ENCODE assay signal across 7 cellular contexts in the genomic region with DNA sequence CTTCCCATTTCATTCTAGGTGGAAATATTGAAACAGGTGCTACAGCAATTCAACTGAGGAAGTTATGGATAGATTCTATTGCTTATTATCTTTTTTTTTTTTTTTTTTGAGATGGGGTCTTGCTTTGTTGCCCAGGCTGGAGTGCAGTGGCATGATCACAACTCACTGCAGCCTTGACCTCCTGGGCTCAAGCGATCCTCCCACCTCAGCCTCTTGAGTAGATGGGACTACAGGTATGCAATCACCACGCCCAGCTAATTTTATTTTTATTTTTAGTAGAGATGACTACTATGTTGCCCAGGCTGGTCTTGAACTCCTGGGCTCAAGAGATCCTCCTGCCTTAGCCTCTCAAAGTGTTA. TPM values are rescaled to one million over a fixed set of nuclear protein-coding genes. Genes with fewer than 3 reads are reported as not detected.
DNase-seq lines count a peak whose midpoint lies in the region; ATAC-seq and TF ChIP-seq lines count a peak whose summit lies in the region.
"Not testable (repeated sequence)": the region's sequence is repeated elsewhere in the genome, so short reads cannot be mapped to it uniquely, and the experiment has no call there.

No MANE protein-coding gene starts in this region.

- H3K4me3 ChIP-seq in CD4-positive, alpha-beta memory T cell (ENCODE audit: low read length in 2 of 2); osteoblast (ENCODE audit: insufficient read depth, low read length): not testable (repeated sequence)
- H3K4me3 ChIP-seq in left ventricle myocardium inferior: peak overlapping the region; percentile 43
- peak overlapping the region in 2 of 3 donors; percentile 64 to 68 for H3K4me3 ChIP-seq in right lobe of liver

- not testable (repeated sequence) for H3K27me3 ChIP-seq in CD4-positive, alpha-beta memory T cell (ENCODE audit: insufficient read depth, low read length); left ventricle myocardium inferior (ENCODE audit: low read depth); right lobe of liver; osteoblast (ENCODE audit: insufficient read depth, low read length)

- DNase-seq in CD4-positive, alpha-beta memory T cell; activated CD8-positive, alpha-beta T cell treated with anti-CD3 and anti-CD28 coated beads for 36 hours; left ventricle myocardium inferior; right lobe of liver; osteoblast (ENCODE audit: insufficient read length, low spot score, missing footprints): not testable (repeated sequence)

- intact Hi-C loops in CD4-positive, alpha-beta memory T cell (cut with micrococcal nuclease); activated CD8-positive, alpha-beta T cell treated with anti-CD3 and anti-CD28 coated beads for 36 hours (cut with micrococcal nuclease); left ventricle myocardium inferior (cut with micrococcal nuclease); right lobe of liver (cut with DNase I): not testable (repeated sequence)

- peaks cover 12 to 40% of the 10 kb centered on the region in 2 donors for H3K36me3 Mint-ChIP-seq in CD4-positive, alpha-beta memory T cell
- H3K36me3 Mint-ChIP-seq in activated CD8-positive, alpha-beta T cell treated with anti-CD3 and anti-CD28 coated beads for 36 hours (ENCODE audit: low read depth): peaks cover 66% of the 10 kb centered on the region
- not testable (repeated sequence) for H3K36me3 Mint-ChIP-seq in activated naive CD8-positive, alpha-beta T cell
- peaks cover 52% of the 10 kb centered on the region for H3K36me3 Mint-ChIP-seq in stimulated activated naive CD8-positive, alpha-beta T cell treated with anti-CD3 and anti-CD28 coated beads, Interleukin-15, Interleukin-2, amounts not matched to agents 100 ng/mL and 50 ng/mL, for 24 hours (ENCODE audit: low read depth)

- peaks cover 18% of the 10 kb centered on the region for H4K20me1 ChIP-seq in osteoblast (ENCODE audit: insufficient read depth, low read length)

- H3K79me2 ChIP-seq in osteoblast (ENCODE audit: insufficient read depth, low read length): peaks cover 73% of the 10 kb centered on the region

- H3K4me1 ChIP-seq in CD4-positive, alpha-beta memory T cell (ENCODE audit: insufficient read depth, low read length): peaks cover 62% of the 10 kb centered on the region
- H3K4me1 ChIP-seq in left ventricle myocardium inferior: peaks cover 82% of the 10 kb centered on the region
- H3K4me1 ChIP-seq in right lobe of liver: peaks cover 0 to 63% (median 27%) of the 10 kb centered on the region in 4 donors
- H3K4me1 ChIP-seq in osteoblast (ENCODE audit: insufficient read depth, low read length): peaks cover 16% of the 10 kb centered on the region

- not testable (repeated sequence) for H2AFZ ChIP-seq in osteoblast (ENCODE audit: low read length)

- H3K4me2 ChIP-seq in osteoblast (ENCODE audit: insufficient read depth, low read length): peak overlapping the region; percentile 64

- CTCF ChIA-PET in CD4-positive, alpha-beta memory T cell (lab: Charles Lee; ENCODE audit: partially characterized antibody): interaction anchor here (4.8 to 13.2 kb wide), 2 partner anchors 15 to 99 kb away, joined by 21 to 267 read pairs; a partner anchor contains a TSS
- CTCF ChIA-PET in activated CD8-positive, alpha-beta T cell treated with anti-CD3 and anti-CD28 coated beads for 36 hours (lab: Charles Lee): interaction anchor here (2.3 to 20.7 kb wide), 2 partner anchors 17 to 99 kb away, joined by 8 to 300 read pairs; no protein-coding TSS in a partner anchor

- POLR2A ChIA-PET in CD4-positive, alpha-beta memory T cell (lab: Charles Lee; ENCODE audit: partially characterized antibody): interaction anchor here (1.0 kb wide), 1 partner anchor 28 kb away, joined by 3 read pairs; no protein-coding TSS in a partner anchor
- POLR2A ChIA-PET in activated CD8-positive, alpha-beta T cell treated with anti-CD3 and anti-CD28 coated beads for 36 hours (lab: Charles Lee): not testable (repeated sequence)

- not testable (repeated sequence) for H3K27ac ChIP-seq in CD4-positive, alpha-beta memory T cell (ENCODE audit: low read depth, low read length); osteoblast (ENCODE audit: low read depth, low read length)
- H3K27ac ChIP-seq in left ventricle myocardium inferior (replicated peaks): peak overlapping the region; percentile 88
- peak overlapping the region; percentile 12 to 80 (median 70) for H3K27ac ChIP-seq in right lobe of liver

- peak overlapping the region in 5 of 7 donors; percentile 37 to 86 (median 82) for H3K27ac Mint-ChIP-seq in CD4-positive, alpha-beta memory T cell
- H3K27ac Mint-ChIP-seq in activated CD8-positive, alpha-beta T cell treated with anti-CD3 and anti-CD28 coated beads for 36 hours: peak overlapping the region; percentile 49
- H3K27ac Mint-ChIP-seq in activated naive CD8-positive, alpha-beta T cell: peak overlapping the region; percentile 95
- peak overlapping the region; percentile 85 for H3K27ac Mint-ChIP-seq in stimulated activated naive CD8-positive, alpha-beta T cell treated with anti-CD3 and anti-CD28 coated beads, Interleukin-15, Interleukin-2, amounts not matched to agents 100 ng/mL and 50 ng/mL, for 24 hours

- not testable (repeated sequence) for H3K9me3 ChIP-seq in CD4-positive, alpha-beta memory T cell (ENCODE audit: control insufficient read depth in 1 of 2, low read length in 2 of 2); left ventricle myocardium inferior (replicated peaks); right lobe of liver; osteoblast (ENCODE audit: low read depth, low read length)

- TF ChIP-seq POLR2A in right lobe of liver (IDR thresholded peaks at IDR 0.05): not testable (repeated sequence)

- H3K36me3 ChIP-seq in CD4-positive, alpha-beta memory T cell (ENCODE audit: insufficient read depth, low read length): peaks cover 21% of the 10 kb centered on the region
- H3K36me3 ChIP-seq in left ventricle myocardium inferior (peaks cover 23% of the 10 kb centered on the region), osteoblast (ENCODE audit: insufficient read depth, low read length) (peaks cover 29% of the 10 kb centered on the region)
- H3K36me3 ChIP-seq in right lobe of liver: not testable (repeated sequence)

- not testable (repeated sequence) for H3K9me3 Mint-ChIP-seq in CD4-positive, alpha-beta memory T cell; activated CD8-positive, alpha-beta T cell treated with anti-CD3 and anti-CD28 coated beads for 36 hours; activated naive CD8-positive, alpha-beta T cell (ENCODE audit: low read depth); stimulated activated naive CD8-positive, alpha-beta T cell treated with anti-CD3 and anti-CD28 coated beads, Interleukin-15, Interleukin-2, amounts not matched to agents 100 ng/mL and 50 ng/mL, for 24 hours

- TF ChIP-seq CTCF in activated CD8-positive, alpha-beta T cell treated with anti-CD3 and anti-CD28 coated beads for 36 hours (IDR thresholded peaks at IDR 0.05); left ventricle myocardium inferior (IDR thresholded peaks at IDR 0.05; ENCODE audit: borderline replicate concordance); right lobe of liver (IDR thresholded peaks at IDR 0.05); osteoblast (IDR thresholded peaks at IDR 0.05; ENCODE audit: extremely low read depth, low read depth, low read length): not testable (repeated sequence)

- not testable (repeated sequence) for ATAC-seq in activated CD8-positive, alpha-beta T cell treated with anti-CD3 and anti-CD28 coated beads for 36 hours; right lobe of liver

- H3K27me3 Mint-ChIP-seq in CD4-positive, alpha-beta memory T cell; activated CD8-positive, alpha-beta T cell treated with anti-CD3 and anti-CD28 coated beads for 36 hours; activated naive CD8-positive, alpha-beta T cell; stimulated activated naive CD8-positive, alpha-beta T cell treated with anti-CD3 and anti-CD28 coated beads, Interleukin-15, Interleukin-2, amounts not matched to agents 100 ng/mL and 50 ng/mL, for 24 hours: not testable (repeated sequence)

- peaks cover 43 to 76% (median 53%) of the 10 kb centered on the region in 4 donors for H3K4me1 Mint-ChIP-seq in CD4-positive, alpha-beta memory T cell
- peaks cover 87% of the 10 kb centered on the region for H3K4me1 Mint-ChIP-seq in activated CD8-positive, alpha-beta T cell treated with anti-CD3 and anti-CD28 coated beads for 36 hours (ENCODE audit: low read depth)
- H3K4me1 Mint-ChIP-seq in activated naive CD8-positive, alpha-beta T cell (ENCODE audit: low read depth): peaks cover 89% of the 10 kb centered on the region
- H3K4me1 Mint-ChIP-seq in stimulated activated naive CD8-positive, alpha-beta T cell treated with anti-CD3 and anti-CD28 coated beads, Interleukin-15, Interleukin-2, amounts not matched to agents 100 ng/mL and 50 ng/mL, for 24 hours (ENCODE audit: low read depth): peaks cover 99% of the 10 kb centered on the region

- peak overlapping the region in 2 of 8 donors; percentile 26 to 47 for H3K4me3 Mint-ChIP-seq in CD4-positive, alpha-beta memory T cell
- H3K4me3 Mint-ChIP-seq in activated CD8-positive, alpha-beta T cell treated with anti-CD3 and anti-CD28 coated beads for 36 hours; stimulated activated naive CD8-positive, alpha-beta T cell treated with anti-CD3 and anti-CD28 coated beads, Interleukin-15, Interleukin-2, amounts not matched to agents 100 ng/mL and 50 ng/mL, for 24 hours: not testable (repeated sequence)
- peak overlapping the region; percentile 38 for H3K4me3 Mint-ChIP-seq in activated naive CD8-positive, alpha-beta T cell

- 77% methylated on average over 2 of the region's 2 CpGs for WGBS in right lobe of liver (ENCODE audit: insufficient coverage, low coverage, low lambda C conversion rate, missing lambda C conversion rate)

RNA-seq across cellular contexts. Expression of a gene that starts 5.6 kb away (rescaled TPM):
- total RNA-seq in CD4-positive, alpha-beta memory T cell: 10 to 100 TPM; 29.3 to 30.1 TPM
- polyA plus RNA-seq in CD4-positive, alpha-beta memory T cell: 10 to 100 TPM; 22.7 to 23.6 TPM
- 10 to 100 TPM; 33.3 to 36.6 TPM for total RNA-seq in activated CD8-positive, alpha-beta T cell treated with anti-CD3 and anti-CD28 coated beads for 36 hours
- total RNA-seq in left ventricle myocardium inferior: 48.6 TPM
- 10 to 100 TPM; 35.2 to 62.8 (median 52.4) TPM for total RNA-seq in right lobe of liver
- total RNA-seq in osteoblast: 48.5 and 52.7 TPM in 2 replicates

RNA-seq across cellular contexts. Expression of a gene that starts 44.2 kb away (rescaled TPM):
- total RNA-seq in CD4-positive, alpha-beta memory T cell: 10 to 100 TPM; 31.2 to 32.4 TPM
- 10 to 100 TPM; 15.3 to 36.0 TPM for polyA plus RNA-seq in CD4-positive, alpha-beta memory T cell
- 10 to 100 TPM; 30.4 to 31.7 TPM for total RNA-seq in activated CD8-positive, alpha-beta T cell treated with anti-CD3 and anti-CD28 coated beads for 36 hours
- 27.8 TPM for total RNA-seq in left ventricle myocardium inferior
- 10 to 100 TPM in 2 of 6 experiments, 1 to 10 TPM in 4; 5.6 to 13.8 (median 9.8) TPM for total RNA-seq in right lobe of liver
- 86.9 and 106 TPM in 2 replicates for total RNA-seq in osteoblast
